In genomic region chr11:64263021-64263946, GRCh38 we compare ENCODE assay signal across 13 cellular contexts. TPM values are rescaled to one million over a fixed set of nuclear protein-coding genes. Genes with fewer than 3 reads are reported as not detected.
DNase-seq lines count a peak whose midpoint lies in the region; ATAC-seq, FAIRE-seq and TF ChIP-seq lines count a peak whose summit lies in the region.
"Had no signal": no experiment of that assay in that cellular context is flagged by ENCODE, and none has a peak within 500 bp of the region (broad histone marks: within the 10 kb centered on the region; RNA-seq: fewer than 3 reads in every experiment).

No MANE protein-coding gene starts in this region.

- no peak overlapping the region for H3K14ac ChIP-seq in IMR-90 (replicated peaks; ENCODE audit: low read depth, low read length)

- peak overlapping the region in 1 of 2 experiments; percentile 69; a peak in 1 of 4 replicates for H4K8ac ChIP-seq in IMR-90 (ENCODE audit: low read depth in 2 of 2, low read length in 2 of 2)

- H2AK9ac ChIP-seq in IMR-90 (replicated peaks; ENCODE audit: low read depth, low read length, poor library complexity) = peak overlapping the region; percentile 75

- H3K4me1 Mint-ChIP-seq in osteocyte (ENCODE audit: unreplicated experiment) = peaks cover 9% of the 10 kb centered on the region

- FAIRE-seq in bronchial epithelial cell (lab: Jason Lieb, UNC) = no peak

- H3K4me3 Mint-ChIP-seq in osteocyte (ENCODE audit: unreplicated experiment) = no peak overlapping the region
- H3K4me3 Mint-ChIP-seq: activated naive CD8-positive, alpha-beta T cell treated with anti-CD3 and anti-CD28 coated beads, Interleukin-2, amount 10 ng/mL, durations not matched to agents 7 days and 5 days; T-cell had no signal

- no peak for TF ChIP-seq POLR2A in IMR-90 (IDR thresholded peaks at IDR 0.05; ENCODE audit: low read depth, low read length)

- no peak overlapping the region for H2BK20ac ChIP-seq in IMR-90 (ENCODE audit: low read depth, low read length)

- H3K27ac Mint-ChIP-seq in osteocyte (ENCODE audit: unreplicated experiment) = peak overlapping the region; percentile 68
- H3K27ac Mint-ChIP-seq: activated naive CD8-positive, alpha-beta T cell treated with anti-CD3 and anti-CD28 coated beads, Interleukin-2, amount 10 ng/mL, durations not matched to agents 7 days and 5 days; T-cell had no signal

- TF ChIP-seq RAD21 in IMR-90 (IDR thresholded peaks at IDR 0.05; ENCODE audit: low read length) = no peak

- no peaks in the 10 kb centered on the region for H3K9me3 ChIP-seq in IMR-90 (ENCODE audit: control insufficient read depth, insufficient read depth, low read length)

- peaks cover 7 to 34% of the 10 kb centered on the region in 2 experiments; a peak in 2 of 4 replicates for H3K79me1 ChIP-seq in IMR-90 (ENCODE audit: low read depth in 1 of 2, low read length in 2 of 2)

- H3K4me3 ChIP-seq in IMR-90 (ENCODE audit: insufficient read depth, low read depth, low read length) (no peak overlapping the region), bronchial epithelial cell (ENCODE audit: low read depth, low read length) (no peak overlapping the region)

- H2AFZ ChIP-seq in IMR-90 (replicated peaks; ENCODE audit: low read length, poor library complexity) = peak overlapping the region; percentile 40

- no peaks in the 10 kb centered on the region for H3K9me3 Mint-ChIP-seq in osteocyte (ENCODE audit: unreplicated experiment)
- H3K9me3 Mint-ChIP-seq: activated naive CD8-positive, alpha-beta T cell treated with anti-CD3 and anti-CD28 coated beads, Interleukin-2, amount 10 ng/mL, durations not matched to agents 7 days and 5 days; T-cell had no signal

- H3K56ac ChIP-seq in IMR-90 (ENCODE audit: extremely low read depth, insufficient read depth, low read length) = no peak overlapping the region

- H3K4me2 ChIP-seq in IMR-90 (ENCODE audit: low read depth, low read length) = no peak overlapping the region

- H3K36me3 ChIP-seq in IMR-90 (ENCODE audit: control insufficient read depth, insufficient read depth, low read length) (peaks cover 55% of the 10 kb centered on the region), bronchial epithelial cell (ENCODE audit: control insufficient read depth, insufficient read depth, low read length) (peaks cover 59% of the 10 kb centered on the region)

- DNase-seq in IMR-90 = peak; percentile 56
- peak; percentile 62 for DNase-seq in bronchial epithelial cell (ENCODE audit: low read depth)
- no peak for DNase-seq in osteocyte (ENCODE audit: extremely low spot score, unreplicated experiment)
- DNase-seq in SKM-1 (lab: John Stamatoyannopoulos, UW; ENCODE audit: unreplicated experiment) = no peak
- no peak for DNase-seq in NCI-H774 (lab: John Stamatoyannopoulos, UW)
- DNase-seq: activated naive CD8-positive, alpha-beta T cell treated with anti-CD3 and anti-CD28 coated beads, Interleukin-2, amount 10 ng/mL, durations not matched to agents 7 days and 5 days; Calu3; effector memory CD4-positive, alpha-beta T cell; NCI-H1092 treated with DMSO at 0.1 percent for 48 hours; NCI-H82; stimulated activated naive CD4-positive, alpha-beta T cell; T-cell had no signal

- H2BK5ac ChIP-seq in IMR-90 (ENCODE audit: low read depth, low read length, poor library complexity, severe bottlenecking) = peak overlapping the region; percentile 34

- peaks cover 10% of the 10 kb centered on the region for H3K4me1 ChIP-seq in IMR-90 (ENCODE audit: control insufficient read depth, insufficient read depth, low read length)

- H2AK5ac ChIP-seq in IMR-90 (ENCODE audit: low read depth, low read length) = peak overlapping the region; percentile 6; the same call in 1 of the 2 replicates

- CTCF ChIA-PET in IMR-90 (lab: Yijun Ruan, JAX) = no interaction called here

- WGBS in IMR-90 (ENCODE audit: extremely low coverage in 2 of 2, insufficient read length in 1 of 2), 2 experiments = 80% methylated on average over 5 of the region's 29 CpGs; no CpG with 5 or more reads in 1 of the 2 experiments

- H3K27ac ChIP-seq in IMR-90 (ENCODE audit: insufficient read depth, low read length) = no peak overlapping the region

- ATAC-seq in IMR-90 (ENCODE audit: low read depth) (peak; percentile 54), HG03342 (IDR thresholded peaks at IDR 0.05; ENCODE audit: unreplicated experiment) (no peak)
- ATAC-seq: T-cell had no signal

- H3K27me3 ChIP-seq in IMR-90 (ENCODE audit: control insufficient read depth, insufficient read depth, low read length) = no peaks in the 10 kb centered on the region
- no peaks in the 10 kb centered on the region for H3K27me3 ChIP-seq in bronchial epithelial cell (ENCODE audit: control insufficient read depth, insufficient read depth, low read length)

- no peaks in the 10 kb centered on the region for H3K27me3 Mint-ChIP-seq in osteocyte (ENCODE audit: unreplicated experiment)
- H3K27me3 Mint-ChIP-seq: activated naive CD8-positive, alpha-beta T cell treated with anti-CD3 and anti-CD28 coated beads, Interleukin-2, amount 10 ng/mL, durations not matched to agents 7 days and 5 days; T-cell had no signal

- H3K23ac ChIP-seq in IMR-90 (ENCODE audit: low read depth, low read length) = no peak overlapping the region

- no peaks in the 10 kb centered on the region for H4K20me1 ChIP-seq in IMR-90 (ENCODE audit: insufficient read depth, low read length)

- no peak overlapping the region for H4K91ac ChIP-seq in IMR-90 (ENCODE audit: insufficient read depth, low read depth, low read length)

- H3K4ac ChIP-seq in IMR-90 (ENCODE audit: low read depth, low read length) = no peak overlapping the region; the same call in 1 of the 2 replicates

- no peak overlapping the region for H3K9ac ChIP-seq in IMR-90 (ENCODE audit: low read depth, low read length)

- peak overlapping the region; percentile 59; the same call in 1 of the 2 replicates for H4K5ac ChIP-seq in IMR-90 (ENCODE audit: low read depth, low read length)

- no peak overlapping the region for H2BK120ac ChIP-seq in IMR-90 (ENCODE audit: low read depth, low read length)

- peaks cover 16% of the 10 kb centered on the region for H3K36me3 Mint-ChIP-seq in osteocyte (ENCODE audit: unreplicated experiment)

- no peak overlapping the region for H2BK15ac ChIP-seq in IMR-90 (ENCODE audit: low read depth, low read length)

- in situ Hi-C loops in IMR-90 (cut with MboI; ENCODE audit: low sequenced_read_pairs) = no loop called here

- dilution Hi-C loops in IMR-90 (cut with HindIII; ENCODE audit: low sequenced_read_pairs, unreplicated experiment) = no loop called here

- H3K18ac ChIP-seq in IMR-90 (ENCODE audit: low read depth, low read length) = no peak overlapping the region

- BruUV-seq in IMR-90 (replicated peaks; lab: Mats Ljungman, UMichigan) = no TSS peak

- TF ChIP-seq CTCF in IMR-90 (conservative IDR thresholded peaks at IDR 0.05; ENCODE audit: low read depth, low read length) (no peak; the same call in 1 of the 2 replicates), bronchial epithelial cell (IDR thresholded peaks at IDR 0.05; ENCODE audit: insufficient read depth, low read length, severe bottlenecking) (no peak), osteocyte (IDR thresholded peaks at IDR 0.05) (peak; percentile 11)

- H3K9me1 ChIP-seq in IMR-90 (ENCODE audit: insufficient read depth, low read length) = 0 out of 2 replicates have a peak, but pooled peaks cover 5% of the 10 kb centered on the region

- POLR2A ChIA-PET in IMR-90 (lab: Charles Lee; ENCODE audit: unreplicated experiment) = interaction anchor here (0.5 kb wide), 1 partner anchor 11 kb away, joined by 3 read pairs; no protein-coding TSS in a partner anchor

- intact Hi-C loops in IMR-90 (cut with micrococcal nuclease) = no loop called here

TF ChIP-seq in IMR-90, 13 proteins besides CTCF, POLR2A, EP300 and RAD21:
- TF ChIP-seq FOS (IDR thresholded peaks at IDR 0.05; ENCODE audit: low read depth, low read length) (no peak; the same call in 1 of the 2 replicates), RCOR1 (IDR thresholded peaks at IDR 0.05; ENCODE audit: insufficient replicate concordance, low read length) (no peak), MXI1 (IDR thresholded peaks at IDR 0.05; ENCODE audit: borderline replicate concordance, low read depth, low read length) (no peak)

RNA-seq across cellular contexts. Expression of gene PLCB3, which starts 12.0 kb away (rescaled TPM):
- total RNA-seq in IMR-90 (2012; rRNA removed) (24.9 and 26.9 TPM in 2 replicates), bronchial epithelial cell (20.8 and 33.3 TPM in 2 replicates), osteocyte (30.2 and 32.0 TPM in 2 replicates)
- 23.9 and 25.9 TPM in 2 replicates for polyA plus RNA-seq in IMR-90 (2012; rRNA removed)
- polyA plus RNA-seq in IMR-90 (2012; cell fraction: cytosol; rRNA removed) = 15.3 and 21.3 TPM in 2 replicates
- polyA plus RNA-seq in IMR-90 (2012; cell fraction: nucleus; rRNA removed; ENCODE audit: low replicate concordance) = 51.9 and 93.7 TPM in 2 replicates

RNA-seq across cellular contexts. Expression of gene PPP1R14B, which starts 16.5 kb away (rescaled TPM):
- total RNA-seq in IMR-90 (2012; rRNA removed) (176 and 206 TPM in 2 replicates), bronchial epithelial cell (392 and 481 TPM in 2 replicates), osteocyte (270 and 286 TPM in 2 replicates)
- polyA plus RNA-seq in IMR-90 (2012; rRNA removed) = 257 and 355 TPM in 2 replicates
- 272 and 281 TPM in 2 replicates for polyA plus RNA-seq in IMR-90 (2012; cell fraction: cytosol; rRNA removed)
- polyA plus RNA-seq in IMR-90 (2012; cell fraction: nucleus; rRNA removed; ENCODE audit: low replicate concordance) = 133 and 164 TPM in 2 replicates

RNA-seq across cellular contexts. Expression of gene BAD, which starts 21.2 kb away (rescaled TPM):
- total RNA-seq in IMR-90 (2012; rRNA removed) = 27.5 and 30.3 TPM in 2 replicates
- polyA plus RNA-seq in IMR-90 (2012; rRNA removed) = 68.0 and 88.6 TPM in 2 replicates
- 47.7 and 81.8 TPM in 2 replicates for polyA plus RNA-seq in IMR-90 (2012; cell fraction: cytosol; rRNA removed)
- 24.4 and 39.1 TPM in 2 replicates for polyA plus RNA-seq in IMR-90 (2012; cell fraction: nucleus; rRNA removed; ENCODE audit: low replicate concordance)
- total RNA-seq in bronchial epithelial cell = 63.4 and 74.2 TPM in 2 replicates
- 68.3 and 73.6 TPM in 2 replicates for total RNA-seq in osteocyte

RNA-seq across cellular contexts. Expression of gene GPR137, which starts 22.4 kb away (rescaled TPM):
- total RNA-seq in IMR-90 (2012; rRNA removed) (2.8 and 3.6 TPM in 2 replicates), bronchial epithelial cell (2.9 and 5.6 TPM in 2 replicates), osteocyte (68.0 and 71.4 TPM in 2 replicates)
- 26.0 and 31.8 TPM in 2 replicates for polyA plus RNA-seq in IMR-90 (2012; rRNA removed)
- 21.0 and 34.1 TPM in 2 replicates for polyA plus RNA-seq in IMR-90 (2012; cell fraction: cytosol; rRNA removed)
- 40.1 and 102 TPM in 2 replicates for polyA plus RNA-seq in IMR-90 (2012; cell fraction: nucleus; rRNA removed; ENCODE audit: low replicate concordance)

RNA-seq across cellular contexts. Expression of gene FKBP2, which starts 22.4 kb away (rescaled TPM):
- total RNA-seq in IMR-90 (2012; rRNA removed) = 36.2 and 62.5 TPM in 2 replicates
- 68.6 and 76.4 TPM in 2 replicates for polyA plus RNA-seq in IMR-90 (2012; rRNA removed)
- polyA plus RNA-seq in IMR-90 (2012; cell fraction: cytosol; rRNA removed) = 114 and 135 TPM in 2 replicates
- 46.8 and 53.6 TPM in 2 replicates for polyA plus RNA-seq in IMR-90 (2012; cell fraction: nucleus; rRNA removed; ENCODE audit: low replicate concordance)
- total RNA-seq in bronchial epithelial cell = 45.0 and 91.1 TPM in 2 replicates
- 52.9 and 54.7 TPM in 2 replicates for total RNA-seq in osteocyte

Comparison
In these comparisons a context has a peak if more than half of its experiments do, and no peak if none do; other contexts are left out.
1. DNase-seq: peak in IMR-90 (single experiment) and bronchial epithelial cell (single experiment); none in osteocyte (single experiment), SKM-1 (single experiment) and NCI-H774 (single experiment).